ENCODE assay signal across 8 cellular contexts in genomic region chr10:78657622-78658165, GRCh38.
DNase-seq lines count a peak whose midpoint lies in the region; ATAC-seq, FAIRE-seq and TF ChIP-seq lines count a peak whose summit lies in the region.

No MANE protein-coding gene starts in this region.

- H3K36me3 ChIP-seq in mammary epithelial cell (ENCODE audit: insufficient read depth, low read length), result no peaks in the 10 kb centered on the region

- H3K4me1 Mint-ChIP-seq in WTC11, result no peaks in the 10 kb centered on the region

- H3K9me3 ChIP-seq in mammary epithelial cell (replicated peaks; ENCODE audit: insufficient read depth, low read length), result no peaks in the 10 kb centered on the region

- H3K27me3 ChIP-seq in mammary epithelial cell (ENCODE audit: insufficient read depth, low read length), result no peaks in the 10 kb centered on the region

- H3K4me3 ChIP-seq in mammary epithelial cell (replicated peaks in 1 of 3; ENCODE audit: insufficient read depth in 1 of 3, low read depth in 2 of 3, low read length in 3 of 3), result no peak overlapping the region

- H4K20me1 ChIP-seq in mammary epithelial cell (ENCODE audit: insufficient read depth, low read length), result no peaks in the 10 kb centered on the region

- H3K4me3 Mint-ChIP-seq in WTC11, result no peak overlapping the region

- H3K9ac ChIP-seq in mammary epithelial cell (ENCODE audit: insufficient read depth, low read length), result no peak overlapping the region

- CTCF ChIA-PET in WTC11 (lab: Charles Lee) (interaction anchor here (0.5 to 2.1 kb wide), 48 partner anchors 8 to 635 kb away, joined by 3 to 16 read pairs (median 4); no protein-coding TSS in a partner anchor), mammary epithelial cell (lab: Charles Lee; ENCODE audit: low non-redundant PET) (interaction anchor here (0.5 to 0.7 kb wide), 4 partner anchors 51 to 537 kb away, joined by 3 to 4 read pairs (median 3); no protein-coding TSS in a partner anchor)

- intact Hi-C loops in mammary epithelial cell (cut with micrococcal nuclease), result loop anchor here (1.0 to 10.0 kb wide), 3 partner anchors 353 to 610 kb away; no protein-coding TSS in a partner anchor

- peak; percentile 99 for ATAC-seq in WTC11

- no peaks in the 10 kb centered on the region for H3K79me2 ChIP-seq in mammary epithelial cell (ENCODE audit: insufficient read depth, low read length)

- no peaks in the 10 kb centered on the region for H3K36me3 Mint-ChIP-seq in WTC11

- dilution Hi-C loops in mammary epithelial cell (cut with HindIII; ENCODE audit: low sequenced_read_pairs), result loop anchor here (10.0 kb wide), 1 partner anchor 377 kb away; no protein-coding TSS in a partner anchor

- in situ Hi-C loops in mammary epithelial cell (cut with MboI; ENCODE audit: low sequenced_read_pairs in 2 of 2), result loop anchor here in 1 of 2 donors (25.0 kb wide), 1 partner anchor 405 kb away; the partner anchor contains the start of gene ZMIZ1

- peak; percentile 87 for DNase-seq in AG20443 (ENCODE audit: low spot score)
- DNase-seq in GM19240 (ENCODE audit: insufficient read length, low spot score), result peak; percentile 38
- DNase-seq in NCI-H1694 treated with DMSO at 0.1 percent for 48 hours (lab: John Stamatoyannopoulos, UW), result peak; percentile 70
- DNase-seq in WTC11 (ENCODE audit: low spot score), result peak; percentile 87
- DNase-seq in mammary epithelial cell, result peak; percentile 37
- DNase-seq in islet precursor cell, result peak; percentile 91
- DNase-seq in stimulated activated CD4-positive, alpha-beta T cell treated with anti-CD3 and anti-CD28 coated beads, Interleukin-1b, Interleukin-23, amount 100 ng/mL, for 4 hours (ENCODE audit: low read depth in 2 of 2), result peak; percentile 37 to 62
- DNase-seq in RCC 7860 (ENCODE audit: low spot score), result no peak

- no peak overlapping the region for H3K27ac ChIP-seq in mammary epithelial cell (ENCODE audit: insufficient read depth, low read depth, low read length)

- no peak overlapping the region for H3K27ac Mint-ChIP-seq in WTC11

- H3K4me1 ChIP-seq in mammary epithelial cell (ENCODE audit: insufficient read depth, low read length), result no peaks in the 10 kb centered on the region

- no peak overlapping the region for H3K4me2 ChIP-seq in mammary epithelial cell (ENCODE audit: insufficient read depth, low read depth, low read length)

- no peaks in the 10 kb centered on the region for H3K27me3 Mint-ChIP-seq in WTC11 (ENCODE audit: low read depth)

- WGBS in mammary epithelial cell (ENCODE audit: low coverage, missing lambda C conversion rate), result 0% methylated on average over 3 of the region's 5 CpGs

- H3K9me3 Mint-ChIP-seq in WTC11, result no peaks in the 10 kb centered on the region

- POLR2A ChIA-PET in WTC11 (lab: Charles Lee), result no interaction called here

- no peak for FAIRE-seq in RCC 7860 (lab: Jason Lieb, UNC)

- H2AFZ ChIP-seq in mammary epithelial cell (ENCODE audit: low read depth, low read length), result no peak overlapping the region

- TF ChIP-seq CTCF in WTC11 (IDR thresholded peaks at IDR 0.05) (peak; percentile 61), mammary epithelial cell (conservative IDR thresholded peaks at IDR 0.05 in 1 of 2, IDR thresholded peaks at IDR 0.05 in 1 of 2; ENCODE audit: extremely low read depth in 1 of 2, insufficient read depth in 1 of 2, low read depth in 1 of 2, low read length in 2 of 2) (peak; percentile 78 to 95)

- BruUV-seq in mammary epithelial cell (replicated peaks; lab: Mats Ljungman, UMichigan), result no TSS peak

TF ChIP-seq in WTC11, 78 proteins besides CTCF, POLR2A, EP300 and RAD21:
- no peak for TF ChIP-seq ERG (CRISPR knock-in tag; IDR thresholded peaks at IDR 0.05)
- no peak for TF ChIP-seq ZNF416 (CRISPR knock-in tag; IDR thresholded peaks at IDR 0.05)
- TF ChIP-seq SMAD3 (CRISPR knock-in tag; IDR thresholded peaks at IDR 0.05; ENCODE audit: borderline replicate concordance), result no peak
- TF ChIP-seq EMX1 (CRISPR knock-in tag; IDR thresholded peaks at IDR 0.05), result no peak
- no peak for TF ChIP-seq IRF2 (CRISPR knock-in tag; IDR thresholded peaks at IDR 0.05; ENCODE audit: borderline replicate concordance, low read depth)
- no peak for TF ChIP-seq GABPB1 (CRISPR knock-in tag; IDR thresholded peaks at IDR 0.05)
- TF ChIP-seq FOXK1 (CRISPR knock-in tag; IDR thresholded peaks at IDR 0.05), result no peak
- TF ChIP-seq JAZF1 (CRISPR knock-in tag; IDR thresholded peaks at IDR 0.05), result no peak
- TF ChIP-seq ZNF219 (CRISPR knock-in tag; IDR thresholded peaks at IDR 0.05; ENCODE audit: borderline replicate concordance), result no peak
- no peak for TF ChIP-seq PRDM15 (CRISPR knock-in tag; IDR thresholded peaks at IDR 0.05)
- no peak for TF ChIP-seq ZNF396 (CRISPR knock-in tag; IDR thresholded peaks at IDR 0.05; ENCODE audit: borderline replicate concordance)
- TF ChIP-seq PREB (CRISPR knock-in tag; IDR thresholded peaks at IDR 0.05; ENCODE audit: borderline replicate concordance), result no peak
TF ChIP-seq in WTC11: peak in this region for 0.
